Comparison of ENCODE assay signal across 16 cellular contexts in genomic region chr15:101118615-101119014, GRCh38.
"Had no signal": no experiment of that assay in that cellular context is flagged by ENCODE, and none has a peak within 500 bp of the region (broad histone marks: within the 10 kb centered on the region; RNA-seq: fewer than 3 reads in every experiment).

No MANE protein-coding gene starts in this region.

- H3K4me3 ChIP-seq: colonic mucosa, suprapubic skin, thyroid gland, upper lobe of left lung, vagina had no signal

- H3K36me3 ChIP-seq: colonic mucosa, suprapubic skin, thyroid gland, upper lobe of left lung, vagina had no signal

- H3K27ac ChIP-seq: colonic mucosa, parathyroid adenoma, suprapubic skin, thyroid gland, upper lobe of left lung, vagina had no signal

- H3K9me3 Mint-ChIP-seq: naive thymus-derived CD4-positive, alpha-beta T cell had no signal

- H3K4me1 ChIP-seq: parathyroid adenoma had no signal

- H3K4me3 Mint-ChIP-seq: naive thymus-derived CD4-positive, alpha-beta T cell had no signal

- H3K27me3 ChIP-seq: colonic mucosa, suprapubic skin, thyroid gland, upper lobe of left lung, vagina had no signal

- H3K9me3 ChIP-seq: colonic mucosa, suprapubic skin, thyroid gland, upper lobe of left lung, vagina had no signal

- H3K9ac ChIP-seq: parathyroid adenoma had no signal

- ATAC-seq: left lobe of liver; naive thymus-derived CD4-positive, alpha-beta T cell; sciatic nerve had no signal

- DNase-seq: colonic mucosa; dermis blood vessel endothelial cell; effector CD4-positive, alpha-beta T cell; foreskin melanocyte; head of caudate nucleus; hippocampal formation; mammary epithelial cell; naive thymus-derived CD4-positive, alpha-beta T cell; stimulated activated naive CD4-positive, alpha-beta T cell treated with Interleukin-2 at 50 U/mL for 16 hours; thyroid gland; upper lobe of left lung had no signal
